ENCODE assay signal across 1 cellular context in the genomic region with DNA sequence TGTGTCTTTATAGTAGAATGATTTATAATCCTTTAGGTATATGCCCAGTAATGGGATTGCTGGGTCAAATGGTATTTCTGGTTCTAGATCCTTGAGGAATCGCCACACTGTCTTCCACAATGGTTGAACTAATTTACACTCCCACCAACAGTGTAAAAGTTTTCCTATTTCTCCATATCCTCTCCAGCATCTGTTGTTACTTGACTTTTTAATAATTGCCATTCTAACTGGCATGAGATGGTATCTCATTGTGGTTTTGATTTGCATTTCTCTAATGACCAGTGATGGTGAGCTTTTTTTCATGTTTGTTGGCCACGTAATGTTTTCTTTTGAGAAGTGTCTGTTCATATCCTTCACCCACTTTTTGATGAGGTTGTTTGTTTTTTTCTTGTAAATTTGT.
TF ChIP-seq lines count a peak whose summit lies in the region.

No MANE protein-coding gene starts in this region.

TF ChIP-seq in K562, 482 proteins besides CTCF, POLR2A, EP300 and RAD21 (continued from another document):
- TF ChIP-seq, protein P1, sequence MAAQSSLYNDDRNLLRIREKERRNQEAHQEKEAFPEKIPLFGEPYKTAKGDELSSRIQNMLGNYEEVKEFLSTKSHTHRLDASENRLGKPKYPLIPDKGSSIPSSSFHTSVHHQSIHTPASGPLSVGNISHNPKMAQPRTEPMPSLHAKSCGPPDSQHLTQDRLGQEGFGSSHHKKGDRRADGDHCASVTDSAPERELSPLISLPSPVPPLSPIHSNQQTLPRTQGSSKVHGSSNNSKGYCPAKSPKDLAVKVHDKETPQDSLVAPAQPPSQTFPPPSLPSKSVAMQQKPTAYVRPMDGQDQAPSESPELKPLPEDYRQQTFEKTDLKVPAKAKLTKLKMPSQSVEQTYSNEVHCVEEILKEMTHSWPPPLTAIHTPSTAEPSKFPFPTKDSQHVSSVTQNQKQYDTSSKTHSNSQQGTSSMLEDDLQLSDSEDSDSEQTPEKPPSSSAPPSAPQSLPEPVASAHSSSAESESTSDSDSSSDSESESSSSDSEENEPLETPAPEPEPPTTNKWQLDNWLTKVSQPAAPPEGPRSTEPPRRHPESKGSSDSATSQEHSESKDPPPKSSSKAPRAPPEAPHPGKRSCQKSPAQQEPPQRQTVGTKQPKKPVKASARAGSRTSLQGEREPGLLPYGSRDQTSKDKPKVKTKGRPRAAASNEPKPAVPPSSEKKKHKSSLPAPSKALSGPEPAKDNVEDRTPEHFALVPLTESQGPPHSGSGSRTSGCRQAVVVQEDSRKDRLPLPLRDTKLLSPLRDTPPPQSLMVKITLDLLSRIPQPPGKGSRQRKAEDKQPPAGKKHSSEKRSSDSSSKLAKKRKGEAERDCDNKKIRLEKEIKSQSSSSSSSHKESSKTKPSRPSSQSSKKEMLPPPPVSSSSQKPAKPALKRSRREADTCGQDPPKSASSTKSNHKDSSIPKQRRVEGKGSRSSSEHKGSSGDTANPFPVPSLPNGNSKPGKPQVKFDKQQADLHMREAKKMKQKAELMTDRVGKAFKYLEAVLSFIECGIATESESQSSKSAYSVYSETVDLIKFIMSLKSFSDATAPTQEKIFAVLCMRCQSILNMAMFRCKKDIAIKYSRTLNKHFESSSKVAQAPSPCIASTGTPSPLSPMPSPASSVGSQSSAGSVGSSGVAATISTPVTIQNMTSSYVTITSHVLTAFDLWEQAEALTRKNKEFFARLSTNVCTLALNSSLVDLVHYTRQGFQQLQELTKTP (IDR thresholded peaks at IDR 0.05; ENCODE audit: low read depth in 1 of 2, partially characterized antibody in 2 of 2): peak in 1 of 2 experiments; percentile 27
- peak; percentile 25; the same call in 1 of the 2 replicates for TF ChIP-seq TRIM28 (IDR thresholded peaks at IDR 0.05)
- peak; percentile 92 for TF ChIP-seq ZNF184 (CRISPR knock-in tag; IDR thresholded peaks at IDR 0.05)
TF ChIP-seq in K562: peak in this region for 4; not testable (repeated sequence) for 478.
